In genomic region chr14:101791919-101792572, GRCh38 we compare ENCODE assay signal across 8 cellular contexts.
A peak's percentile ranks its signal among the peaks of the same experiment; 100 is the strongest.
DNase-seq lines count a peak whose midpoint lies in the region; ATAC-seq and TF ChIP-seq lines count a peak whose summit lies in the region.

No MANE protein-coding gene starts in this region.

- H3K4me1 ChIP-seq in mucosa of stomach (ENCODE audit: control insufficient read depth, insufficient read depth, low read length), result peaks cover 4% of the 10 kb centered on the region

- in situ Hi-C loops in brain microvascular endothelial cell (cut with HindIII; ENCODE audit: low pct_ligation_motif_present, low sequenced_read_pairs), result no loop called here

- no peak overlapping the region for H3K27ac ChIP-seq in brain microvascular endothelial cell

- DNase-seq in COR-L47 (lab: John Stamatoyannopoulos, UW) (peak; percentile 31), NAMALWA (ENCODE audit: low spot score) (peak; percentile 60), brain microvascular endothelial cell (peak; percentile 39), midbrain (lab: John Stamatoyannopoulos, UW) (no peak), NCI-H510A treated with DMSO at 0.1 percent for 48 hours (lab: John Stamatoyannopoulos, UW) (no peak), GF-D8 (lab: John Stamatoyannopoulos, UW) (no peak)

- TF ChIP-seq CTCF in brain microvascular endothelial cell (IDR thresholded peaks at IDR 0.05; ENCODE audit: low read depth, low read length, missing control alignments), result no peak

- ATAC-seq in GM18907 (IDR thresholded peaks at IDR 0.05; ENCODE audit: unreplicated experiment), result no peak

- H3K27me3 ChIP-seq in brain microvascular endothelial cell (replicated peaks) (no peaks in the 10 kb centered on the region), mucosa of stomach (ENCODE audit: control insufficient read depth, insufficient read depth, low read length) (no peaks in the 10 kb centered on the region)

- H3K9ac ChIP-seq in mucosa of stomach (ENCODE audit: low read length), result peak overlapping the region; percentile 19

- H3K4me3 ChIP-seq in brain microvascular endothelial cell (ENCODE audit: low read depth, low read length), result no peak overlapping the region
- H3K4me3 ChIP-seq in mucosa of stomach (ENCODE audit: low read length), result no peak overlapping the region

- H3K36me3 ChIP-seq in brain microvascular endothelial cell (replicated peaks) (no peaks in the 10 kb centered on the region), mucosa of stomach (ENCODE audit: control insufficient read depth, insufficient read depth, low read length) (no peaks in the 10 kb centered on the region)

- H3K9me3 ChIP-seq in mucosa of stomach (ENCODE audit: control insufficient read depth, low read length), result no peaks in the 10 kb centered on the region

Comparison
In these comparisons a context has a peak if more than half of its experiments do, and no peak if none do; other contexts are left out.
1. DNase-seq: peak in COR-L47 (single experiment), NAMALWA (single experiment) and brain microvascular endothelial cell (single experiment); none in midbrain (single experiment), NCI-H510A treated with DMSO at 0.1 percent for 48 hours (single experiment) and GF-D8 (single experiment).